Comparison of ENCODE assay signal across 9 cellular contexts in the genomic region with DNA sequence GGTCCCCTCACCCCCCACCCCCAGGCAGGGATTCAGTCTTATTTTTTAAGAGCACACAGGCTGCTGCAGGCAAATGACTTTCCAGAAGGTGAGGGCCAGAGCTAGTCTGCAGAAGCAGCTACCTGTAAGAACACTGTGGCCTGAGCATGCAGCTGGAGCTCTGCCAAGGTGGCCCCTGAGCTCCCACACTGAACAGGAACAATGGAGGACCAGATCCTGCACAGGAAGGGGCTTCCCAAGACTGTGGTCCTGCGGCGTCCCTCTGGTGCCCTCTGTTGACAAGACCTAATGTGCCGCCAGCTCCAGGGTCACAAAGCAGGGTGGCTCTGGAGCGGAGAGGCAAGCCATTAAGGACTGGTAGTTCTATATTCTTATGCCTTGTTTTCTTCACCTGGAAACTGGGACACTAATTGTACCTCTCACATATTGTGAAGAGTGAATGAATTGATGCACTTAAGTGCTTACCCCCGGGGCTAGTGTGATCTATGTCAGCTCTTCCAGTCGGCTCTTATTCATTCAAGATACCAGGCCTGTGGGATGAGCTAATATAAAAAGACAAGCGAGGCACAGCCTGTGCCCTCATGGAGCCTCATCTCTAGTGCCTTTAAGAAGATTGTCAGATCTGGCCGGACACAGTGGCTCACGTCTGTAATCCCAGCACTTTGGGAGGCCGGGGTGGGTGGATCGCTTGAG. TPM values are rescaled to one million over a fixed set of nuclear protein-coding genes. Genes with fewer than 3 reads are reported as not detected.
A peak's percentile ranks its signal among the peaks of the same experiment; 100 is the strongest.
DNase-seq lines count a peak whose midpoint lies in the region; ATAC-seq and TF ChIP-seq lines count a peak whose summit lies in the region.
"Had no signal": no experiment of that assay in that cellular context is flagged by ENCODE, and none has a peak within 500 bp of the region (broad histone marks: within the 10 kb centered on the region; RNA-seq: fewer than 3 reads in every experiment).

No MANE protein-coding gene starts in this region.

- H3K27ac ChIP-seq in body of pancreas (no peak overlapping the region), liver (ENCODE audit: low read depth in 1 of 2, low read length in 2 of 2) (no peak overlapping the region), tibial nerve (no peak overlapping the region)

- peaks cover 0 to 3% of the 10 kb centered on the region in 2 donors for H3K27me3 ChIP-seq in body of pancreas
- peaks cover 0 to 2% (median 0%) of the 10 kb centered on the region in 4 donors for H3K27me3 ChIP-seq in liver (ENCODE audit: control insufficient read depth in 4 of 4, insufficient read depth in 4 of 4, low read length in 3 of 4)
- peaks cover 0 to 7% of the 10 kb centered on the region in 2 donors for H3K27me3 ChIP-seq in tibial nerve

- H3K9me3 ChIP-seq in body of pancreas (no peaks in the 10 kb centered on the region), liver (ENCODE audit: control insufficient read depth in 4 of 4, low read length in 3 of 4) (no peaks in the 10 kb centered on the region), tibial nerve (no peaks in the 10 kb centered on the region)

- ATAC-seq in body of pancreas = peak; percentile 81
- no peak for ATAC-seq in esophagus mucosa

- TF ChIP-seq CTCF in body of pancreas (IDR thresholded peaks at IDR 0.05) (peak; percentile 25 to 69 (median 52)), liver (IDR thresholded peaks at IDR 0.05; ENCODE audit: low read depth, low read length, missing input control) (peak; percentile 51), tibial nerve (IDR thresholded peaks at IDR 0.05) (peak in 3 of 5 experiments; percentile 26 to 42 (median 36))

- no peaks in the 10 kb centered on the region for H3K4me1 ChIP-seq in body of pancreas
- H3K4me1 ChIP-seq in liver (ENCODE audit: control insufficient read depth in 4 of 4, insufficient read depth in 4 of 4, low read length in 3 of 4) = peaks cover 0 to 1% (median 0%) of the 10 kb centered on the region in 4 donors
- H3K4me1 ChIP-seq in tibial nerve = no peaks in the 10 kb centered on the region

- intact Hi-C loops in body of pancreas (cut with DNase I) = no loop called here

- 46 to 62% methylated on average over 7 to 10 of the region's 11 CpGs for WGBS in body of pancreas, 2 donors
- 60% methylated on average over 11 of the region's 11 CpGs for WGBS in liver
- 45 to 70% methylated on average over 9 to 11 of the region's 11 CpGs for WGBS in tibial nerve, 2 donors

- H3K4me3 ChIP-seq in body of pancreas = no peak overlapping the region
- no peak overlapping the region for H3K4me3 ChIP-seq in liver (ENCODE audit: low read depth in 1 of 3, low read length in 3 of 3)
- H3K4me3 ChIP-seq in tibial nerve = no peak overlapping the region

- H3K9ac ChIP-seq in liver (ENCODE audit: low read depth in 1 of 2, low read length in 2 of 2) = no peak overlapping the region

- TF ChIP-seq POLR2A in body of pancreas (IDR thresholded peaks at IDR 0.05) (no peak), tibial nerve (IDR thresholded peaks at IDR 0.05) (no peak)

- peak; percentile 76 to 78 for TF ChIP-seq RAD21 in liver (IDR thresholded peaks at IDR 0.05)

- no peaks in the 10 kb centered on the region for H3K36me3 ChIP-seq in body of pancreas (replicated peaks in 1 of 2; ENCODE audit: insufficient read depth in 1 of 2, low read depth in 2 of 2)
- no peaks in the 10 kb centered on the region for H3K36me3 ChIP-seq in liver (ENCODE audit: control insufficient read depth in 4 of 4, insufficient read depth in 3 of 4, low read depth in 1 of 4, low read length in 3 of 4)
- no peaks in the 10 kb centered on the region for H3K36me3 ChIP-seq in tibial nerve

- CTCF ChIA-PET in HEK293T (lab: Yijun Ruan, JAX) = interaction anchor here (0.6 to 2.3 kb wide), 16 partner anchors 10 to 234 kb away, joined by 3 to 18 read pairs (median 4); a partner anchor contains a TSS

- POLR2A ChIA-PET in HEK293T (lab: Yijun Ruan, JAX) = interaction anchor here (0.7 to 1.7 kb wide), 4 partner anchors 49 to 437 kb away, joined by 3 to 12 read pairs (median 3); a partner anchor contains a TSS

- DNase-seq in D341Med (ENCODE audit: low spot score) (peak; percentile 89), HEK293T (ENCODE audit: extremely low spot score) (peak; percentile 85), NCI-H748 (lab: John Stamatoyannopoulos, UW; ENCODE audit: unreplicated experiment) (peak; percentile 88), body of pancreas (peak; percentile 62 to 76 (median 70)), tibial nerve (ENCODE audit: low spot score in 2 of 2) (no peak), NCI-H2081 treated with DMSO at 0.1 percent for 48 hours (lab: John Stamatoyannopoulos, UW) (no peak)
- DNase-seq: natural killer cell had no signal

- no peak for TF ChIP-seq EP300 in tibial nerve (IDR thresholded peaks at IDR 0.05)

TF ChIP-seq in HEK293T, 16 proteins besides CTCF, POLR2A, EP300 and RAD21:
- no peak for TF ChIP-seq ARNT (IDR thresholded peaks at IDR 0.05)
- TF ChIP-seq SUZ12 (IDR thresholded peaks at IDR 0.05) = no peak
- TF ChIP-seq LEF1 (IDR thresholded peaks at IDR 0.05; ENCODE audit: borderline replicate concordance) = no peak
- no peak for TF ChIP-seq TARDBP (IDR thresholded peaks at IDR 0.05)
- no peak for TF ChIP-seq HDGF (IDR thresholded peaks at IDR 0.05; ENCODE audit: borderline replicate concordance)
- no peak for TF ChIP-seq FOXA1 (IDR thresholded peaks at IDR 0.05)
- no peak for TF ChIP-seq FOXM1 (IDR thresholded peaks at IDR 0.05; ENCODE audit: borderline replicate concordance)
- no peak for TF ChIP-seq L3MBTL2 (conservative IDR thresholded peaks at IDR 0.05)
- TF ChIP-seq SP1 (IDR thresholded peaks at IDR 0.05) = no peak
- TF ChIP-seq NFRKB (IDR thresholded peaks at IDR 0.05) = no peak
- TF ChIP-seq, protein P1, sequence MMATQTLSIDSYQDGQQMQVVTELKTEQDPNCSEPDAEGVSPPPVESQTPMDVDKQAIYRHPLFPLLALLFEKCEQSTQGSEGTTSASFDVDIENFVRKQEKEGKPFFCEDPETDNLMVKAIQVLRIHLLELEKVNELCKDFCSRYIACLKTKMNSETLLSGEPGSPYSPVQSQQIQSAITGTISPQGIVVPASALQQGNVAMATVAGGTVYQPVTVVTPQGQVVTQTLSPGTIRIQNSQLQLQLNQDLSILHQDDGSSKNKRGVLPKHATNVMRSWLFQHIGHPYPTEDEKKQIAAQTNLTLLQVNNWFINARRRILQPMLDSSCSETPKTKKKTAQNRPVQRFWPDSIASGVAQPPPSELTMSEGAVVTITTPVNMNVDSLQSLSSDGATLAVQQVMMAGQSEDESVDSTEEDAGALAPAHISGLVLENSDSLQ (IDR thresholded peaks at IDR 0.05) = no peak
- no peak for TF ChIP-seq ZNF384 (IDR thresholded peaks at IDR 0.05)
TF ChIP-seq in HEK293T: peak in this region for 0.

TF ChIP-seq in liver, 16 proteins besides CTCF, POLR2A, EP300 and RAD21 (continues in another document):
- TF ChIP-seq HNF4A (conservative IDR thresholded peaks at IDR 0.05) = no peak
- no peak for TF ChIP-seq GABPA (IDR thresholded peaks at IDR 0.05 in 1 of 2, conservative IDR thresholded peaks at IDR 0.05 in 1 of 2)
- TF ChIP-seq, protein P2, sequence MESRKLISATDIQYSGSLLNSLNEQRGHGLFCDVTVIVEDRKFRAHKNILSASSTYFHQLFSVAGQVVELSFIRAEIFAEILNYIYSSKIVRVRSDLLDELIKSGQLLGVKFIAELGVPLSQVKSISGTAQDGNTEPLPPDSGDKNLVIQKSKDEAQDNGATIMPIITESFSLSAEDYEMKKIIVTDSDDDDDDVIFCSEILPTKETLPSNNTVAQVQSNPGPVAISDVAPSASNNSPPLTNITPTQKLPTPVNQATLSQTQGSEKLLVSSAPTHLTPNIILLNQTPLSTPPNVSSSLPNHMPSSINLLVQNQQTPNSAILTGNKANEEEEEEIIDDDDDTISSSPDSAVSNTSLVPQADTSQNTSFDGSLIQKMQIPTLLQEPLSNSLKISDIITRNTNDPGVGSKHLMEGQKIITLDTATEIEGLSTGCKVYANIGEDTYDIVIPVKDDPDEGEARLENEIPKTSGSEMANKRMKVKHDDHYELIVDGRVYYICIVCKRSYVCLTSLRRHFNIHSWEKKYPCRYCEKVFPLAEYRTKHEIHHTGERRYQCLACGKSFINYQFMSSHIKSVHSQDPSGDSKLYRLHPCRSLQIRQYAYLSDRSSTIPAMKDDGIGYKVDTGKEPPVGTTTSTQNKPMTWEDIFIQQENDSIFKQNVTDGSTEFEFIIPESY (IDR thresholded peaks at IDR 0.05) = no peak
- no peak for TF ChIP-seq SP1 (IDR thresholded peaks at IDR 0.05)
- TF ChIP-seq, protein P3, sequence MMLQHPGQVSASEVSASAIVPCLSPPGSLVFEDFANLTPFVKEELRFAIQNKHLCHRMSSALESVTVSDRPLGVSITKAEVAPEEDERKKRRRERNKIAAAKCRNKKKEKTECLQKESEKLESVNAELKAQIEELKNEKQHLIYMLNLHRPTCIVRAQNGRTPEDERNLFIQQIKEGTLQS (IDR thresholded peaks at IDR 0.05) = no peak
- no peak for TF ChIP-seq EGR1 (IDR thresholded peaks at IDR 0.05; ENCODE audit: low read depth in 2 of 2)
- no peak for TF ChIP-seq YY1 (IDR thresholded peaks at IDR 0.05)
- no peak for TF ChIP-seq FOXA2 (IDR thresholded peaks at IDR 0.05)
- no peak for TF ChIP-seq NR2F2 (IDR thresholded peaks at IDR 0.05)

RNA-seq across cellular contexts. Expression of a gene that starts 8.0 kb away (rescaled TPM):
- 10 to 100 TPM; 13.7 to 17.5 TPM for total RNA-seq in body of pancreas
- 10 to 100 TPM in 1 of 2 donors, 1 to 10 TPM in 1; 4.1 to 10.1 TPM for total RNA-seq in liver
- 1 to 10 TPM; 5.0 to 6.1 TPM for polyA plus RNA-seq in liver
- total RNA-seq in tibial nerve = 10 to 100 TPM; 10.8 to 27.5 (median 21.5) TPM
- total RNA-seq in esophagus mucosa = 0.56 TPM

RNA-seq across cellular contexts. Expression of a gene that starts 49.9 kb away (rescaled TPM):
- 10 to 100 TPM; 13.8 to 22.8 TPM for total RNA-seq in body of pancreas
- total RNA-seq in liver = 10 to 100 TPM; 14.4 to 28.3 TPM
- polyA plus RNA-seq in liver = 10 to 100 TPM; 10.0 to 14.7 TPM
- 10 to 100 TPM; 22.9 to 34.3 (median 32.8) TPM for total RNA-seq in tibial nerve
- 12.3 TPM for total RNA-seq in esophagus mucosa

Comparison
In these comparisons a context has a peak if more than half of its experiments do, and no peak if none do; other contexts are left out.
1. DNase-seq: peak in D341Med (single experiment), HEK293T (single experiment), NCI-H748 (single experiment) and body of pancreas (4 of 4); none in tibial nerve (0 of 2) and NCI-H2081 treated with DMSO at 0.1 percent for 48 hours (single experiment).
2. Peak in every context shown above with its lines, with median percentiles within 50 percentile points of each other: CTCF ChIP-seq.